18 cellular contexts compared by ENCODE assay signal in the genomic region with DNA sequence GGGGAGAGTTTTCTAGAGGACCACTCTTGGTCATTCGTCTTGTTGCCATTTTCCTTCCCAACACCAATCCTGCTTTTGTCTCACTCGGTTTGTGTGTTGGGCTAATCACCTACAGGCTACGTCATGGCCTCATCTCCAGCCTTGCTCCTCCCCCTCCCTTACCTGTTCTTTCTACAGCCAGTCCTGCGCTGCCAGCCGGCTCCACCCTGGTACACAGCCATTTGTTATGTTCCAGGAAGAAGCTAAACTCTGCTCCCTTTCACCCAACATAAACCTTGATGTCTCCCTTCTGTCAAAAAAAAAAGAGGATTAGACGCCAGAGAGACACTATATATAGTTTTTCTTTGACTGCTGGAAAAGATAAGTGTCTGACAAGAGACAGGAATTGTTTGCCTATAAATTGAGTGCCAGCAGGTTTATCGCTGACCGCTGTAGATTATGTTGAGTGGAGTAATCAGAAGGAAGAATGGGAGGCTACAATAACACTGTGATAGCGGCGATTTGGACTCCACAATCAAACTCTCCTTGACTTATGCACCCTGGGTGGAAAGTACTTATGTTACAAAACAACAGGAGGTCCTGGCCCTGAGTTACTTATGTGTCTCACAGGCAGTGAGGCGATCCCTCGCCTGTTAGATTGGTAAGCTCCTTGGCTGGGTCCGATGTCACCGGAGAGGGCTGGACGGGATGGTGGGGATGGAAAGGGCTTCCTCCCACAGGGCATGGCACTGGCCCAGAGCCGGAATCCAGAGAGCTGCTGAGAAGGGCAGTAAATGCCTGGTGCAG.
DNase-seq lines count a peak whose midpoint lies in the region; ATAC-seq lines count a peak whose summit lies in the region.
"Had no signal": no experiment of that assay in that cellular context is flagged by ENCODE, and none has a peak within 500 bp of the region (broad histone marks: within the 10 kb centered on the region; RNA-seq: fewer than 3 reads in every experiment).

No MANE protein-coding gene starts in this region.

- intact Hi-C loops in left cardiac atrium (cut with DNase I), result no loop called here

- ATAC-seq in left cardiac atrium (peak; percentile 79 to 91), GM18867 (IDR thresholded peaks at IDR 0.05; ENCODE audit: unreplicated experiment) (no peak)

- no peaks in the 10 kb centered on the region for H3K9me3 ChIP-seq in skeletal muscle tissue (ENCODE audit: control insufficient read depth in 3 of 3, low read length in 3 of 3)
- H3K9me3 ChIP-seq: thoracic aorta had no signal

- H3K9ac ChIP-seq in skeletal muscle tissue (ENCODE audit: low read depth in 1 of 3, low read length in 3 of 3), result no peak overlapping the region
- H3K9ac ChIP-seq: BLaER1 treated with 17β-estradiol and CSF1 and Interleukin-3, amounts not matched to agents 10 nM and 100 nM had no signal

- in situ Hi-C loops in KBM-7 (cut with MboI; ENCODE audit: low pct_unique_long_range_greater_than_20kb, low sequenced_read_pairs), result no loop called here

- peaks cover 2 to 11% (median 9%) of the 10 kb centered on the region in 3 donors for H3K4me1 ChIP-seq in skeletal muscle tissue (ENCODE audit: control insufficient read depth in 3 of 3, insufficient read depth in 3 of 3, low read length in 3 of 3)

- DNase-seq in NCI-H1105 (lab: John Stamatoyannopoulos, UW) (peak; percentile 45), NCI-H748 (lab: John Stamatoyannopoulos, UW; ENCODE audit: unreplicated experiment) (peak; percentile 72), left cardiac atrium (peak; percentile 68), KBM-7 (no peak), germinal center (ENCODE audit: low spot score) (no peak)
- DNase-seq: activated CD8-positive, alpha-beta memory T cell treated with anti-CD3 and anti-CD28 coated beads, Interleukin-2, amount 50 U/mL, for 48 hours; caudate nucleus; DND-41; immature natural killer cell; Kasumi-1; NCI-H2107; OCI-M1; posterior cingulate gyrus had no signal

- H3K36me3 ChIP-seq in skeletal muscle tissue (ENCODE audit: control insufficient read depth in 3 of 3, insufficient read depth in 3 of 3, low read length in 3 of 3), result no peaks in the 10 kb centered on the region
- H3K36me3 ChIP-seq: BLaER1 treated with 17β-estradiol and CSF1 and Interleukin-3, amounts not matched to agents 10 nM and 100 nM; thoracic aorta had no signal

- H3K4me3 ChIP-seq in skeletal muscle tissue (ENCODE audit: low read length in 3 of 3), result peak overlapping the region in 1 of 3 donors; percentile 29
- H3K4me3 ChIP-seq: BLaER1 treated with 17β-estradiol and CSF1 and Interleukin-3, amounts not matched to agents 10 nM and 100 nM; thoracic aorta had no signal

- peak overlapping the region; percentile 3 for H3K27ac ChIP-seq in skeletal muscle tissue (ENCODE audit: low read depth, low read length)
- H3K27ac ChIP-seq: BLaER1 treated with 17β-estradiol and CSF1 and Interleukin-3, amounts not matched to agents 10 nM and 100 nM; HL-60; thoracic aorta had no signal

- no peaks in the 10 kb centered on the region for H3K27me3 ChIP-seq in skeletal muscle tissue (ENCODE audit: control insufficient read depth in 3 of 3, insufficient read depth in 3 of 3, low read length in 3 of 3)
- H3K27me3 ChIP-seq: BLaER1 treated with 17β-estradiol and CSF1 and Interleukin-3, amounts not matched to agents 10 nM and 100 nM had no signal

Comparison
In these comparisons a context has a peak if more than half of its experiments do, and no peak if none do; other contexts are left out.
1. DNase-seq: peak in NCI-H1105 (single experiment), NCI-H748 (single experiment) and left cardiac atrium (single experiment); none in KBM-7 (single experiment) and germinal center (single experiment).